In genomic region chr3:160754855-160755747, GRCh38 we compare ENCODE assay signal across 8 cellular contexts. TPM values are rescaled to one million over a fixed set of nuclear protein-coding genes. Genes with fewer than 3 reads are reported as not detected.
DNase-seq lines count a peak whose midpoint lies in the region; ATAC-seq and TF ChIP-seq lines count a peak whose summit lies in the region.

No MANE protein-coding gene starts in this region.

- peaks cover 10% of the 10 kb centered on the region for H3K27me3 Mint-ChIP-seq in activated naive CD8-positive, alpha-beta T cell

- no peaks in the 10 kb centered on the region for H4K20me1 ChIP-seq in osteoblast (ENCODE audit: insufficient read depth, low read length)

- WGBS in testis, 2 donors = 0% methylated on average over 9 to 73 of the region's 85 CpGs

- peak; percentile 77 for TF ChIP-seq POLR2A in testis (IDR thresholded peaks at IDR 0.05)

- H3K4me3 ChIP-seq in GM12864 (ENCODE audit: low read depth, low read length) (peak overlapping the region; percentile 61), osteoblast (ENCODE audit: insufficient read depth, low read length) (peak overlapping the region; percentile 80), testis (peak overlapping the region; percentile 63 to 85)

- TF ChIP-seq CTCF in GM12864 (IDR thresholded peaks at IDR 0.05; ENCODE audit: low read depth, low read length, missing control alignments) (no peak), osteoblast (IDR thresholded peaks at IDR 0.05; ENCODE audit: extremely low read depth, low read depth, low read length) (no peak), testis (IDR thresholded peaks at IDR 0.05) (peak in 2 of 3 experiments; percentile 1 to 18)

- no peaks in the 10 kb centered on the region for H3K36me3 ChIP-seq in osteoblast (ENCODE audit: insufficient read depth, low read length)
- no peaks in the 10 kb centered on the region for H3K36me3 ChIP-seq in testis (ENCODE audit: low read depth, missing control alignments)

- no peaks in the 10 kb centered on the region for H3K9me3 Mint-ChIP-seq in activated naive CD8-positive, alpha-beta T cell (ENCODE audit: low read depth)

- H3K27me3 ChIP-seq in osteoblast (ENCODE audit: insufficient read depth, low read length) = peaks cover 28% of the 10 kb centered on the region
- H3K27me3 ChIP-seq in testis = no peaks in the 10 kb centered on the region

- H3K4me1 Mint-ChIP-seq in activated naive CD8-positive, alpha-beta T cell (ENCODE audit: low read depth) = peaks cover 26% of the 10 kb centered on the region

- peak overlapping the region; percentile 98 for H2AFZ ChIP-seq in osteoblast (ENCODE audit: low read length)

- H3K36me3 Mint-ChIP-seq in activated naive CD8-positive, alpha-beta T cell = peaks cover 2% of the 10 kb centered on the region

- H3K9me3 ChIP-seq in osteoblast (ENCODE audit: low read depth, low read length) (no peaks in the 10 kb centered on the region), testis (no peaks in the 10 kb centered on the region)

- H3K27ac Mint-ChIP-seq in activated naive CD8-positive, alpha-beta T cell = peak overlapping the region; percentile 94

- no peaks in the 10 kb centered on the region for H3K79me2 ChIP-seq in osteoblast (ENCODE audit: insufficient read depth, low read length)

- DNase-seq in GM12864 (ENCODE audit: low read depth) = peak; percentile 55
- DNase-seq in NCI-H1092 (lab: John Stamatoyannopoulos, UW) = peak; percentile 91
- DNase-seq in glomerular visceral epithelial cell (ENCODE audit: extremely low spot score) = peak; percentile 90
- peak; percentile 98 for DNase-seq in osteoblast (ENCODE audit: insufficient read length, low spot score, missing footprints)
- DNase-seq in testis = peak; percentile 95

- peak overlapping the region; percentile 98 for H3K4me2 ChIP-seq in osteoblast (ENCODE audit: insufficient read depth, low read length)

- peak overlapping the region; percentile 96 for H3K4me3 Mint-ChIP-seq in activated naive CD8-positive, alpha-beta T cell

- intact Hi-C loops in testis (cut with DNase I; ENCODE audit: low total_unique reads) = no loop called here

- ATAC-seq in HG02623 (IDR thresholded peaks at IDR 0.05; ENCODE audit: unreplicated experiment) (peak; percentile 91), SK-N-SH treated with all-trans-retinoic acid at 6 μM for 48 hours (peak; percentile 91)

- H3K27ac ChIP-seq in osteoblast (ENCODE audit: low read depth, low read length) = peak overlapping the region; percentile 45
- H3K27ac ChIP-seq in testis = peak overlapping the region; percentile 89 to 93

- H3K4me1 ChIP-seq in osteoblast (ENCODE audit: insufficient read depth, low read length) (peaks cover 16% of the 10 kb centered on the region), testis (peaks cover 16% of the 10 kb centered on the region)

TF ChIP-seq in SK-N-SH treated with all-trans-retinoic acid at 6 μM for 48 hours, 23 proteins besides CTCF, POLR2A, EP300 and RAD21:
- no peak for TF ChIP-seq ARNTL (CRISPR knock-in tag; IDR thresholded peaks at IDR 0.05; ENCODE audit: borderline replicate concordance, low read depth)
- TF ChIP-seq ISL1 (CRISPR knock-in tag; IDR thresholded peaks at IDR 0.05) = 0 out of 2 replicates have a peak, but pooled peaks have one; percentile 3
- no peak for TF ChIP-seq TSHZ2 (CRISPR knock-in tag; IDR thresholded peaks at IDR 0.05)
- peak; percentile 43; the same call in 1 of the 2 replicates for TF ChIP-seq POU6F1 (CRISPR knock-in tag; IDR thresholded peaks at IDR 0.05; ENCODE audit: borderline replicate concordance, low read depth)
- no peak for TF ChIP-seq ESRRG (CRISPR knock-in tag; IDR thresholded peaks at IDR 0.05)
- 0 out of 2 replicates have a peak, but pooled peaks have one; percentile 9 for TF ChIP-seq ZFP3 (CRISPR knock-in tag; IDR thresholded peaks at IDR 0.05)
- no peak for TF ChIP-seq TOX (CRISPR knock-in tag; IDR thresholded peaks at IDR 0.05; ENCODE audit: borderline replicate concordance)
- TF ChIP-seq RARB (CRISPR knock-in tag; IDR thresholded peaks at IDR 0.05) = no peak
- TF ChIP-seq ZC3H10 (CRISPR knock-in tag; IDR thresholded peaks at IDR 0.05) = no peak

RNA-seq across cellular contexts. Expression of gene PPM1L, which starts 0.9 kb away (rescaled TPM):
- 2.4 and 4.3 TPM in 2 replicates for total RNA-seq in osteoblast
- 10 to 100 TPM; 19.6 to 27.7 TPM for total RNA-seq in testis
- polyA plus RNA-seq in testis (ENCODE audit: insufficient read depth, low read depth, low replicate concordance) = 4.4 TPM

Comparison
In these comparisons a context has a peak if more than half of its experiments do, and no peak if none do; other contexts are left out.
1. Peak in every context shown above with its lines: DNase-seq, ATAC-seq, H3K4me3 ChIP-seq and H3K27ac ChIP-seq.
2. CTCF ChIP-seq: peak in testis (2 of 3); none in GM12864 (single experiment) and osteoblast (single experiment).